In genomic region chr1:117826551-117827078, GRCh38 we compare ENCODE assay signal across 10 cellular contexts.
DNase-seq lines count a peak whose midpoint lies in the region; ATAC-seq, FAIRE-seq and TF ChIP-seq lines count a peak whose summit lies in the region.
"Had no signal": no experiment of that assay in that cellular context is flagged by ENCODE, and none has a peak within 500 bp of the region (broad histone marks: within the 10 kb centered on the region; RNA-seq: fewer than 3 reads in every experiment).

No MANE protein-coding gene starts in this region.

- H3K36me3 Mint-ChIP-seq in astrocyte (ENCODE audit: low read depth, unreplicated experiment) (no peaks in the 10 kb centered on the region), type B pancreatic cell (peaks cover 3% of the 10 kb centered on the region)

- peak overlapping the region; percentile 76 for H3K27ac ChIP-seq in astrocyte (ENCODE audit: low read depth, low read length)

- no peak overlapping the region for H3K4me3 Mint-ChIP-seq in astrocyte (ENCODE audit: unreplicated experiment)
- H3K4me3 Mint-ChIP-seq in type B pancreatic cell, result no peak overlapping the region

- H3K9ac ChIP-seq in astrocyte (ENCODE audit: low read length), result peak overlapping the region; percentile 41

- H3K79me2 ChIP-seq in astrocyte (ENCODE audit: insufficient read depth, low read length), result no peaks in the 10 kb centered on the region

- no peak for TF ChIP-seq CTCF in astrocyte (IDR thresholded peaks at IDR 0.05; ENCODE audit: insufficient read depth, low read depth, low read length)
- no peak for TF ChIP-seq CTCF in type B pancreatic cell (conservative IDR thresholded peaks at IDR 0.05)

- H3K9me3 Mint-ChIP-seq in astrocyte (ENCODE audit: unreplicated experiment) (no peaks in the 10 kb centered on the region), type B pancreatic cell (peaks cover 5% of the 10 kb centered on the region)

- peak overlapping the region; percentile 14 for H2AFZ ChIP-seq in astrocyte (ENCODE audit: low read depth, low read length)

- DNase-seq in DMS53 (lab: John Stamatoyannopoulos, UW), result peak; percentile 37
- no peak for DNase-seq in DMS53 treated with DMSO at 0.1 percent for 48 hours (lab: John Stamatoyannopoulos, UW; ENCODE audit: unreplicated experiment)
- DNase-seq in astrocyte (ENCODE audit: low read depth), result peak; percentile 91
- DNase-seq in iris pigment epithelial cell (ENCODE audit: low read depth), result peak; percentile 88
- no peak for DNase-seq in type B pancreatic cell (ENCODE audit: extremely low spot score, unreplicated experiment)
- DNase-seq in NK-92 treated with Interleukin-12 subunit alpha and Interleukin-12 subunit beta, amount 100 ng/mL, for 24 hours (lab: John Stamatoyannopoulos, UW), result no peak
- DNase-seq in activated CD4-positive, alpha-beta T cell treated with anti-CD3 and anti-CD28 coated beads for 4 hours, result no peak
- DNase-seq: 8988T, activated gamma-delta T cell treated with Interleukin-2 at 50 U/mL for 16 hours had no signal

- no peaks in the 10 kb centered on the region for H3K9me3 ChIP-seq in astrocyte (ENCODE audit: insufficient read depth, low read depth, low read length)

- no peak for ATAC-seq in GM21737 (IDR thresholded peaks at IDR 0.05; ENCODE audit: unreplicated experiment)

- no peaks in the 10 kb centered on the region for H3K27me3 ChIP-seq in astrocyte (ENCODE audit: insufficient read depth, low read length)

- no peaks in the 10 kb centered on the region for H3K36me3 ChIP-seq in astrocyte (ENCODE audit: insufficient read depth, low read length)

- H3K4me1 ChIP-seq in astrocyte (ENCODE audit: insufficient read depth, low read length), result peaks cover 40% of the 10 kb centered on the region

- peak overlapping the region; percentile 77 for H3K27ac Mint-ChIP-seq in astrocyte (ENCODE audit: unreplicated experiment)
- H3K27ac Mint-ChIP-seq in type B pancreatic cell, result peak overlapping the region; percentile 18

- peak; percentile 49 for FAIRE-seq in astrocyte (lab: Jason Lieb, UNC)

- no peak overlapping the region for H3K4me3 ChIP-seq in astrocyte (ENCODE audit: insufficient read depth, low read depth, low read length)

- peak overlapping the region; percentile 65 for H3K4me2 ChIP-seq in astrocyte (ENCODE audit: low read length)

- H3K4me1 Mint-ChIP-seq in astrocyte (ENCODE audit: low read depth, unreplicated experiment) (peaks cover 33% of the 10 kb centered on the region), type B pancreatic cell (ENCODE audit: unreplicated experiment) (no peaks in the 10 kb centered on the region)

- H4K20me1 ChIP-seq in astrocyte (ENCODE audit: insufficient read depth, low read length), result no peaks in the 10 kb centered on the region

- H3K27me3 Mint-ChIP-seq in astrocyte (ENCODE audit: low read depth, unreplicated experiment) (no peaks in the 10 kb centered on the region), type B pancreatic cell (no peaks in the 10 kb centered on the region)

Comparison
In these comparisons a context has a peak if more than half of its experiments do, and no peak if none do; other contexts are left out.
1. DNase-seq: peak in DMS53 (single experiment), astrocyte (single experiment) and iris pigment epithelial cell (single experiment); none in DMS53 treated with DMSO at 0.1 percent for 48 hours (single experiment), type B pancreatic cell (single experiment), NK-92 treated with Interleukin-12 subunit alpha and Interleukin-12 subunit beta, amount 100 ng/mL, for 24 hours (single experiment) and activated CD4-positive, alpha-beta T cell treated with anti-CD3 and anti-CD28 coated beads for 4 hours (0 of 2).